ENCODE assay signal across 7 cellular contexts in the genomic region with DNA sequence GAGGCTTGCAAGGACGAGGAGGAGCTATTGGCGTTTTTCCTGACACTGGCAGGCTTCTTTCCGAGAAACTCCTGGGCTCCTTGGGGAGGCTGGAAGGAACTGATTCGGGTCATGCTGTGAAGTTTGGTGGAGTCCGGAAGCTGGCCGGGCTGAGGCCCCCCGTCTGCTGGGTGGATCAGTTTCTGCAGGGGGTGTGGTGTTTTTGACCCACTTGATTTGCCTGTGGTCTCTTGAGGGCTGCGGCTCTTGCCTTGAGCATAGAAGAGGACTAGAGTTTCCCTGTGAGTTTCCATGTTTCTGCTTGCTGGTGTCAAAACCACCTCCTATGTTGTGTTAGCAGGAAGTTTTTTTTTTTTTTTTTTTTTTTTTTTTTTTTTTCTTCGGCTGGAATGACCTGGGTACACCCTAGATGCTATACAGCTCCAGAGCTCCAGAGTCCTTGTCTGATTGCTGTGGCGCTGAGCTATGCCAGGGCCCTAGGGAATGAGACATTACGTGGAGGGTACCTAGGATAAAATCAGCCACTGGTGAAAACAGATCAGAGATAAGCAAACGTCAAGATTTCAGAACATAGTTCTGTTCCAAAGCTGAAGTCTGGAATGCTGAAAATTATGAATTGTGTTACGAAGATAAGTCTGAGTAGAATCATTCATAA. TPM values are rescaled to one million over a fixed set of nuclear protein-coding genes. Genes with fewer than 3 reads are reported as not detected.
DNase-seq lines count a peak whose midpoint lies in the region; ATAC-seq, FAIRE-seq and TF ChIP-seq lines count a peak whose summit lies in the region.

No MANE protein-coding gene starts in this region.

- H3K36me3 Mint-ChIP-seq in HFFc6 (ENCODE audit: low read depth) (peaks cover 14% of the 10 kb centered on the region), chondrocyte (ENCODE audit: low read depth) (no peaks in the 10 kb centered on the region)

- no peak for TF ChIP-seq CTCF in HFFc6 (IDR thresholded peaks at IDR 0.05)
- TF ChIP-seq CTCF in Peyer's patch (IDR thresholded peaks at IDR 0.05) = no peak
- TF ChIP-seq CTCF in chondrocyte (IDR thresholded peaks at IDR 0.05) = no peak
- no peak for TF ChIP-seq CTCF in liver (IDR thresholded peaks at IDR 0.05; ENCODE audit: low read depth, low read length, missing input control)
- TF ChIP-seq CTCF in tibial artery (IDR thresholded peaks at IDR 0.05) = no peak

- ATAC-seq in HG03439 (IDR thresholded peaks at IDR 0.05; ENCODE audit: unreplicated experiment) = no peak

- intact Hi-C loops in tibial artery (cut with DNase I; ENCODE audit: low total_unique reads) = no loop called here

- H3K27me3 ChIP-seq in Peyer's patch (no peaks in the 10 kb centered on the region), liver (ENCODE audit: control insufficient read depth in 4 of 4, insufficient read depth in 4 of 4, low read length in 3 of 4) (no peaks in the 10 kb centered on the region), tibial artery (no peaks in the 10 kb centered on the region)

- peaks cover 59% of the 10 kb centered on the region for H3K4me1 Mint-ChIP-seq in HFFc6 (ENCODE audit: low read depth)
- H3K4me1 Mint-ChIP-seq in chondrocyte (ENCODE audit: low read depth) = peaks cover 48% of the 10 kb centered on the region

- DNase-seq in GM18507 (ENCODE audit: extremely low spot score, insufficient read length, low read depth) (no peak), HFFc6 (no peak), Peyer's patch (peak; percentile 73 to 89 (median 86)), chondrocyte (ENCODE audit: low spot score) (peak; percentile 18), tibial artery (peak; percentile 56 to 82)

- WGBS in liver = 14% methylated on average over 13 of the region's 13 CpGs

- peak overlapping the region; percentile 78 to 98 (median 92) for H3K4me3 ChIP-seq in Peyer's patch
- H3K4me3 ChIP-seq in liver (ENCODE audit: low read depth in 1 of 3, low read length in 3 of 3) = peak overlapping the region; percentile 74 to 95 (median 80)
- peak overlapping the region; percentile 81 to 91 for H3K4me3 ChIP-seq in tibial artery

- no peaks in the 10 kb centered on the region; the same call in 1 of the 2 replicates for H3K27me3 Mint-ChIP-seq in HFFc6 (ENCODE audit: insufficient read depth)
- no peaks in the 10 kb centered on the region for H3K27me3 Mint-ChIP-seq in chondrocyte (ENCODE audit: low read depth)

- FAIRE-seq in GM18507 (lab: Jason Lieb, UNC) = peak; percentile 93

- H3K36me3 ChIP-seq in Peyer's patch = peaks cover 0 to 10% (median 0%) of the 10 kb centered on the region in 3 donors
- no peaks in the 10 kb centered on the region for H3K36me3 ChIP-seq in liver (ENCODE audit: control insufficient read depth in 4 of 4, insufficient read depth in 3 of 4, low read depth in 1 of 4, low read length in 3 of 4)
- H3K36me3 ChIP-seq in tibial artery = no peaks in the 10 kb centered on the region

- H3K4me3 Mint-ChIP-seq in HFFc6 (peak overlapping the region; percentile 96), chondrocyte (ENCODE audit: unreplicated experiment) (peak overlapping the region; percentile 99)

- H3K9me3 Mint-ChIP-seq in HFFc6 (no peaks in the 10 kb centered on the region), chondrocyte (ENCODE audit: low read depth) (no peaks in the 10 kb centered on the region)

- peaks cover 0 to 56% (median 11%) of the 10 kb centered on the region in 4 donors for H3K4me1 ChIP-seq in Peyer's patch
- H3K4me1 ChIP-seq in liver (ENCODE audit: control insufficient read depth in 4 of 4, insufficient read depth in 4 of 4, low read length in 3 of 4) = peaks cover 2 to 42% (median 29%) of the 10 kb centered on the region in 4 donors
- H3K4me1 ChIP-seq in tibial artery = peaks cover 0 to 53% (median 25%) of the 10 kb centered on the region in 4 donors

- H3K27ac Mint-ChIP-seq in HFFc6 (peak overlapping the region; percentile 94), chondrocyte (ENCODE audit: unreplicated experiment) (peak overlapping the region; percentile 99)

- H3K9me3 ChIP-seq in Peyer's patch (no peaks in the 10 kb centered on the region), liver (ENCODE audit: control insufficient read depth in 4 of 4, low read length in 3 of 4) (no peaks in the 10 kb centered on the region), tibial artery (no peaks in the 10 kb centered on the region)

- peak overlapping the region; percentile 94 to 99 (median 95) for H3K27ac ChIP-seq in Peyer's patch
- H3K27ac ChIP-seq in liver (ENCODE audit: low read depth in 1 of 2, low read length in 2 of 2) = peak overlapping the region; percentile 98 to 99
- H3K27ac ChIP-seq in tibial artery = peak overlapping the region; percentile 97

- H3K9ac ChIP-seq in liver (ENCODE audit: low read depth in 1 of 2, low read length in 2 of 2) = peak overlapping the region; percentile 47 to 96

- peak in 1 of 2 donors; percentile 8 for TF ChIP-seq POLR2A in Peyer's patch (IDR thresholded peaks at IDR 0.05)

- TF ChIP-seq RAD21 in liver (IDR thresholded peaks at IDR 0.05) = no peak

TF ChIP-seq in liver, 16 proteins besides CTCF, POLR2A, EP300 and RAD21:
- TF ChIP-seq HNF4A (conservative IDR thresholded peaks at IDR 0.05) = no peak
- TF ChIP-seq EGR1 (IDR thresholded peaks at IDR 0.05; ENCODE audit: low read depth in 2 of 2) = no peak
- no peak for TF ChIP-seq JUND (IDR thresholded peaks at IDR 0.05)
- TF ChIP-seq, protein P1, sequence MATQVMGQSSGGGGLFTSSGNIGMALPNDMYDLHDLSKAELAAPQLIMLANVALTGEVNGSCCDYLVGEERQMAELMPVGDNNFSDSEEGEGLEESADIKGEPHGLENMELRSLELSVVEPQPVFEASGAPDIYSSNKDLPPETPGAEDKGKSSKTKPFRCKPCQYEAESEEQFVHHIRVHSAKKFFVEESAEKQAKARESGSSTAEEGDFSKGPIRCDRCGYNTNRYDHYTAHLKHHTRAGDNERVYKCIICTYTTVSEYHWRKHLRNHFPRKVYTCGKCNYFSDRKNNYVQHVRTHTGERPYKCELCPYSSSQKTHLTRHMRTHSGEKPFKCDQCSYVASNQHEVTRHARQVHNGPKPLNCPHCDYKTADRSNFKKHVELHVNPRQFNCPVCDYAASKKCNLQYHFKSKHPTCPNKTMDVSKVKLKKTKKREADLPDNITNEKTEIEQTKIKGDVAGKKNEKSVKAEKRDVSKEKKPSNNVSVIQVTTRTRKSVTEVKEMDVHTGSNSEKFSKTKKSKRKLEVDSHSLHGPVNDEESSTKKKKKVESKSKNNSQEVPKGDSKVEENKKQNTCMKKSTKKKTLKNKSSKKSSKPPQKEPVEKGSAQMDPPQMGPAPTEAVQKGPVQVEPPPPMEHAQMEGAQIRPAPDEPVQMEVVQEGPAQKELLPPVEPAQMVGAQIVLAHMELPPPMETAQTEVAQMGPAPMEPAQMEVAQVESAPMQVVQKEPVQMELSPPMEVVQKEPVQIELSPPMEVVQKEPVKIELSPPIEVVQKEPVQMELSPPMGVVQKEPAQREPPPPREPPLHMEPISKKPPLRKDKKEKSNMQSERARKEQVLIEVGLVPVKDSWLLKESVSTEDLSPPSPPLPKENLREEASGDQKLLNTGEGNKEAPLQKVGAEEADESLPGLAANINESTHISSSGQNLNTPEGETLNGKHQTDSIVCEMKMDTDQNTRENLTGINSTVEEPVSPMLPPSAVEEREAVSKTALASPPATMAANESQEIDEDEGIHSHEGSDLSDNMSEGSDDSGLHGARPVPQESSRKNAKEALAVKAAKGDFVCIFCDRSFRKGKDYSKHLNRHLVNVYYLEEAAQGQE (IDR thresholded peaks at IDR 0.05) = no peak
- no peak for TF ChIP-seq SP1 (IDR thresholded peaks at IDR 0.05)
- TF ChIP-seq, protein P2, sequence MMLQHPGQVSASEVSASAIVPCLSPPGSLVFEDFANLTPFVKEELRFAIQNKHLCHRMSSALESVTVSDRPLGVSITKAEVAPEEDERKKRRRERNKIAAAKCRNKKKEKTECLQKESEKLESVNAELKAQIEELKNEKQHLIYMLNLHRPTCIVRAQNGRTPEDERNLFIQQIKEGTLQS (IDR thresholded peaks at IDR 0.05) = no peak
- TF ChIP-seq NR2F2 (IDR thresholded peaks at IDR 0.05) = no peak
- no peak for TF ChIP-seq YY1 (IDR thresholded peaks at IDR 0.05)
- TF ChIP-seq RXRA (IDR thresholded peaks at IDR 0.05) = no peak
- TF ChIP-seq MAX (IDR thresholded peaks at IDR 0.05) = no peak
- TF ChIP-seq FOXA1 (IDR thresholded peaks at IDR 0.05) = no peak
- TF ChIP-seq FOXA2 (IDR thresholded peaks at IDR 0.05) = no peak

RNA-seq across cellular contexts. Expression of gene TBC1D22A, which starts 0.7 kb away (rescaled TPM):
- total RNA-seq in HFFc6 (2021; fragmentation: NEBNext Ultra II Directional; extraction: Animal tissue kit (Norgen Biotek cat#: 25700)) = 10 to 100 TPM; 20.4 to 24.1 (median 22.2) TPM
- total RNA-seq in Peyer's patch (10 to 100 TPM; 42.6 to 70.4 (median 55.1) TPM), chondrocyte (18.9 to 21.1 TPM (median 18.9 TPM) in 3 replicates), liver (10 to 100 TPM in 1 of 2 donors, 1 to 10 TPM in 1; 8.3 to 12.4 TPM)
- polyA plus RNA-seq in liver = 1 to 10 TPM; 4.1 to 8.5 TPM

RNA-seq across cellular contexts. Expression of gene CERK, which starts 25.1 kb away (rescaled TPM):
- total RNA-seq in HFFc6 (2021; fragmentation: NEBNext Ultra II Directional; extraction: Animal tissue kit (Norgen Biotek cat#: 25700)) = 10 to 100 TPM; 49.1 to 54.8 (median 52.0) TPM
- total RNA-seq in Peyer's patch = 100 to 1,000 TPM in 1 of 4 donors, 10 to 100 TPM in 3; 89.1 to 131 (median 94.7) TPM
- 28.8 to 31.8 TPM (median 29.2 TPM) in 3 replicates for total RNA-seq in chondrocyte
- 10 to 100 TPM in 1 of 2 donors, 1 to 10 TPM in 1; 9.6 to 24.3 TPM for total RNA-seq in liver
- 10 to 100 TPM in 1 of 2 donors, 1 to 10 TPM in 1; 7.9 to 10.7 TPM for polyA plus RNA-seq in liver

Comparison
In these comparisons a context has a peak if more than half of its experiments do, and no peak if none do; other contexts are left out.
1. DNase-seq: peak in Peyer's patch (3 of 3), chondrocyte (single experiment) and tibial artery (2 of 2); none in GM18507 (single experiment) and HFFc6 (single experiment).
2. Peak in every context shown above with its lines, with median percentiles within 50 percentile points of each other: H3K27ac ChIP-seq and H3K4me3 ChIP-seq.